In the genomic region with DNA sequence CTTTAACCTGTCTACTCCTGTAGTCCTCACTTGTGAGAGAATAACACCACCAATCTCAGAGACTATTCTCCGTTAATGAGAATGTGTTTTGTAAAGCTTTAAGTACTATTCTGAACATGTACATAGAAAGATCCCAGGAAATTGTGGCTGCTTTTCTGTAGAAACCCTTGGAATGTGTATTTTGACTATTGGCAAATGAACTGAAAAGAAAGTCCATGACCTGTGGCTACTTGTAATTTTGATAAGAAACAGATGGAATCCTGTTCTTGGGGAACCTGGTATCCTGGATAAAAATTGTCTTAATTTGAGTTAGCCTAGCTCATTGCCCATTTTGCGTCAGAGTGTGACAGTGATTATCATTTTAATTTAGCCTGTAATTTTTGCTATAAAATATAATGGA, we compare ENCODE assay signal across 21 cellular contexts. TPM values are rescaled to one million over a fixed set of nuclear protein-coding genes. Genes with fewer than 3 reads are reported as not detected.
DNase-seq lines count a peak whose midpoint lies in the region; ATAC-seq and TF ChIP-seq lines count a peak whose summit lies in the region.
"Had no signal": no experiment of that assay in that cellular context is flagged by ENCODE, and none has a peak within 500 bp of the region (broad histone marks: within the 10 kb centered on the region; RNA-seq: fewer than 3 reads in every experiment).

No MANE protein-coding gene starts in this region.

- H3K27me3 Mint-ChIP-seq in chondrocyte (ENCODE audit: low read depth) (no peaks in the 10 kb centered on the region), osteocyte (ENCODE audit: unreplicated experiment) (no peaks in the 10 kb centered on the region)
- H3K27me3 Mint-ChIP-seq: activated CD4-positive, alpha-beta T cell treated with anti-CD3 and anti-CD28 coated beads, Interleukin-2, amount 10 ng/mL, durations not matched to agents 24 days and 14 days; activated CD8-positive, alpha-beta memory T cell treated with anti-CD3 and anti-CD28 coated beads, Interleukin-2, amount 10 ng/mL, durations not matched to agents 7 days and 5 days; activated T-helper 17 cell treated with anti-CD3 and anti-CD28 coated beads, Interleukin-2, amount 50 U/mL, for 72 hours; central memory CD8-positive, alpha-beta T cell; T-cell; type B pancreatic cell had no signal

- peak overlapping the region; percentile 38 for H3K4me3 ChIP-seq in SK-N-MC
- H3K4me3 ChIP-seq: BLaER1, skin epidermis had no signal

- H3K9me3 Mint-ChIP-seq in chondrocyte (ENCODE audit: low read depth) (no peaks in the 10 kb centered on the region), osteocyte (ENCODE audit: unreplicated experiment) (no peaks in the 10 kb centered on the region)
- H3K9me3 Mint-ChIP-seq: activated CD4-positive, alpha-beta T cell treated with anti-CD3 and anti-CD28 coated beads, Interleukin-2, amount 10 ng/mL, durations not matched to agents 24 days and 14 days; activated T-helper 17 cell treated with anti-CD3 and anti-CD28 coated beads, Interleukin-2, amount 50 U/mL, for 72 hours; central memory CD8-positive, alpha-beta T cell; nephron; T-cell; type B pancreatic cell had no signal

- H3K36me3 Mint-ChIP-seq in chondrocyte (ENCODE audit: low read depth) = no peaks in the 10 kb centered on the region
- peaks cover 2% of the 10 kb centered on the region for H3K36me3 Mint-ChIP-seq in osteocyte (ENCODE audit: unreplicated experiment)

- H3K4me3 Mint-ChIP-seq in chondrocyte (ENCODE audit: unreplicated experiment) (no peak overlapping the region), osteocyte (ENCODE audit: unreplicated experiment) (no peak overlapping the region)
- H3K4me3 Mint-ChIP-seq: activated CD4-positive, alpha-beta T cell treated with anti-CD3 and anti-CD28 coated beads, Interleukin-2, amount 10 ng/mL, durations not matched to agents 24 days and 14 days; activated CD8-positive, alpha-beta memory T cell treated with anti-CD3 and anti-CD28 coated beads, Interleukin-2, amount 10 ng/mL, durations not matched to agents 7 days and 5 days; activated T-helper 17 cell treated with anti-CD3 and anti-CD28 coated beads, Interleukin-2, amount 50 U/mL, for 72 hours; central memory CD8-positive, alpha-beta T cell; nephron; T-cell; type B pancreatic cell had no signal

- ATAC-seq in HG03520 (IDR thresholded peaks at IDR 0.05; ENCODE audit: unreplicated experiment) = no peak
- ATAC-seq: activated CD8-positive, alpha-beta memory T cell treated with anti-CD3 and anti-CD28 coated beads, Interleukin-2, amount 10 ng/mL, durations not matched to agents 7 days and 5 days; activated T-helper 17 cell treated with anti-CD3 and anti-CD28 coated beads, Interleukin-2, amount 50 U/mL, for 72 hours; Right ventricle myocardium inferior; T-cell had no signal

- peak overlapping the region; percentile 49 for H3K27ac Mint-ChIP-seq in chondrocyte (ENCODE audit: unreplicated experiment)
- H3K27ac Mint-ChIP-seq in osteocyte (ENCODE audit: unreplicated experiment) = peak overlapping the region; percentile 81
- H3K27ac Mint-ChIP-seq: activated CD4-positive, alpha-beta T cell treated with anti-CD3 and anti-CD28 coated beads, Interleukin-2, amount 10 ng/mL, durations not matched to agents 24 days and 14 days; activated CD8-positive, alpha-beta memory T cell treated with anti-CD3 and anti-CD28 coated beads, Interleukin-2, amount 10 ng/mL, durations not matched to agents 7 days and 5 days; activated T-helper 17 cell treated with anti-CD3 and anti-CD28 coated beads, Interleukin-2, amount 50 U/mL, for 72 hours; T-cell; type B pancreatic cell had no signal

- no peak overlapping the region for H3K9ac ChIP-seq in SK-N-MC (ENCODE audit: insufficient read length)
- H3K9ac ChIP-seq: BLaER1 had no signal

- no peaks in the 10 kb centered on the region for H3K9me3 ChIP-seq in SK-N-MC (ENCODE audit: low read depth, low read length)
- H3K9me3 ChIP-seq: BLaER1 had no signal

- no peak for TF ChIP-seq CTCF in chondrocyte (IDR thresholded peaks at IDR 0.05)
- no peak for TF ChIP-seq CTCF in osteocyte (IDR thresholded peaks at IDR 0.05)

- peaks cover 15% of the 10 kb centered on the region for H3K36me3 ChIP-seq in SK-N-MC (ENCODE audit: insufficient read depth, low read length)

- H3K27ac ChIP-seq in SK-N-MC = peak overlapping the region; percentile 91
- H3K27ac ChIP-seq: BLaER1, skin epidermis had no signal

- DNase-seq in EL = peak; percentile 45
- DNase-seq in SK-N-MC (ENCODE audit: low read depth, low spot score) = no peak
- no peak for DNase-seq in chondrocyte (ENCODE audit: low spot score)
- no peak for DNase-seq in osteocyte (ENCODE audit: extremely low spot score, unreplicated experiment)
- no peak for DNase-seq in Ammon's horn (ENCODE audit: low spot score)
- DNase-seq in amniotic stem cell (lab: John Stamatoyannopoulos, UW) = no peak
- DNase-seq: activated CD4-positive, alpha-beta T cell treated with anti-CD3 and anti-CD28 coated beads, Interleukin-2, amount 10 ng/mL, durations not matched to agents 24 days and 14 days; activated CD8-positive, alpha-beta memory T cell treated with anti-CD3 and anti-CD28 coated beads, Interleukin-2, amount 10 ng/mL, durations not matched to agents 7 days and 5 days; glutamatergic neuron; NCI-H2107; NCI-H524; stimulated activated CD4-positive, alpha-beta T cell treated with anti-CD3 and anti-CD28 coated beads, Interleukin-4, amount 100 ng/mL, for 1 hour; T-cell had no signal

- H3K4me1 Mint-ChIP-seq in chondrocyte (ENCODE audit: low read depth) (peaks cover 22% of the 10 kb centered on the region), osteocyte (ENCODE audit: unreplicated experiment) (peaks cover 29% of the 10 kb centered on the region)

RNA-seq across cellular contexts. Expression of gene CTCF, which starts 9.1 kb away (rescaled TPM):
- total RNA-seq in chondrocyte (31.2 to 34.2 TPM (median 32.3 TPM) in 3 replicates), osteocyte (43.2 and 47.4 TPM in 2 replicates)

RNA-seq across cellular contexts. Expression of gene RIPOR1, which starts 42.8 kb away (rescaled TPM):
- total RNA-seq in chondrocyte (52.0 to 99.1 TPM (median 97.6 TPM) in 3 replicates), osteocyte (75.0 and 77.0 TPM in 2 replicates)
